ENCODE assay signal across 1 cellular context in the genomic region with DNA sequence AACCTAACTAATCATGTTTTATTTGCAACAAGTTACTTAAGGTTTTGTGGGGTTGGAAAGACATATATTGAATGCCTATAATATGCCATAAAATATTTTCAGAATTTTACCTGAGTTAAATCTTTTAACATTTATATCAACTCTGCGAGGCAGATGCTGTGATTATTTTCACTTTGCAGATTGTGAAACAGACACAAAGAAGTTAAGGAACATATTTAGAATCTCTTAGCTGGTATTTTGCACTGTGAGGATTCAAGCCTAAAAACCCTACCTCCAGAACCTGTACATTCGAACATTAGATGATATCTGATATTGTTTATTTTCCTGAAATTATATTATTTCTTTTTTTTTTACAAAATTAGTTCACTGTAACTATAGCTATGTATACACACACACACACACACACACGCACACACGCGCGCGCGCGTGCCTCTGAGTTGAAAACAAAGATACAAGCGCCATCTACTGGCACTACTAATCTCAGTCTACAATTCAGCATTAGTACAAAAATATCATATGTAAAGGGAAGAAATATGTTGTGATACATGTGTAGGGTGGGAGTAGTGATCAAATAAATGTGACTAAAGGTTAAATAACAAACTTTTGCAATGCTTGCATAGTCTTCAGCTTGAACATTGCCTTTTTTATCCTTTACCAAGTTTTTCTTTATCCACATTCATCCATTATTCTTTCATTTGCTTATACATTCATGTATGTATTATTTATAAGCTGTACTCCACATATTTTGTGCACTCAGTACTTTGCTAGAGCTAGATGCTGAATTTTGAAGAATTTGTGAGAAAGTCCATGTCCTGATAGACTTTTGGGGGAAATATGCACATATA.
A peak's percentile ranks its signal among the peaks of the same experiment; 100 is the strongest.
TF ChIP-seq lines count a peak whose summit lies in the region.

No MANE protein-coding gene starts in this region.

TF ChIP-seq in HepG2, 621 proteins besides CTCF, POLR2A, EP300 and RAD21 (continued from another document):
- peak; percentile 23; the same call in 1 of the 2 replicates for TF ChIP-seq ZNF646 (CRISPR knock-in tag; IDR thresholded peaks at IDR 0.05)
- peak; percentile 53 for TF ChIP-seq XRCC5 (optimal IDR thresholded peaks at IDR 0.05; ENCODE audit: low read length)
- TF ChIP-seq FOXA1 (IDR thresholded peaks at IDR 0.05) = no peak
- TF ChIP-seq FOXA1 (CRISPR knock-in tag; IDR thresholded peaks at IDR 0.05) = peak; percentile 72
- TF ChIP-seq, protein P1, sequence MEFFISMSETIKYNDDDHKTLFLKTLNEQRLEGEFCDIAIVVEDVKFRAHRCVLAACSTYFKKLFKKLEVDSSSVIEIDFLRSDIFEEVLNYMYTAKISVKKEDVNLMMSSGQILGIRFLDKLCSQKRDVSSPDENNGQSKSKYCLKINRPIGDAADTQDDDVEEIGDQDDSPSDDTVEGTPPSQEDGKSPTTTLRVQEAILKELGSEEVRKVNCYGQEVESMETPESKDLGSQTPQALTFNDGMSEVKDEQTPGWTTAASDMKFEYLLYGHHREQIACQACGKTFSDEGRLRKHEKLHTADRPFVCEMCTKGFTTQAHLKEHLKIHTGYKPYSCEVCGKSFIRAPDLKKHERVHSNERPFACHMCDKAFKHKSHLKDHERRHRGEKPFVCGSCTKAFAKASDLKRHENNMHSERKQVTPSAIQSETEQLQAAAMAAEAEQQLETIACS (CRISPR knock-in tag; IDR thresholded peaks at IDR 0.05) = peak; percentile 78
- TF ChIP-seq FOXA3 (CRISPR knock-in tag; IDR thresholded peaks at IDR 0.05) = peak; percentile 77
- no peak for TF ChIP-seq ZNF564 (CRISPR knock-in tag; IDR thresholded peaks at IDR 0.05)
TF ChIP-seq in HepG2: peak in this region for 13.
